8 cellular contexts compared by ENCODE assay signal in genomic region chr5:10354048-10354872, GRCh38. TPM values are rescaled to one million over a fixed set of nuclear protein-coding genes. Genes with fewer than 3 reads are reported as not detected.
DNase-seq lines count a peak whose midpoint lies in the region; ATAC-seq and TF ChIP-seq lines count a peak whose summit lies in the region.

No MANE protein-coding gene starts in this region.

- DNase-seq in BE2C, result peak; percentile 68
- peak; percentile 71 for DNase-seq in RKO (ENCODE audit: low spot score)
- DNase-seq in left cardiac atrium, result peak; percentile 38
- DNase-seq in retinal pigment epithelial cell (ENCODE audit: low read depth), result no peak
- DNase-seq in HPDE6-E6E7 (ENCODE audit: extremely low spot score), result no peak

- no peaks in the 10 kb centered on the region for H3K27me3 Mint-ChIP-seq in activated naive CD4-positive, alpha-beta T cell treated with anti-CD3 and anti-CD28 coated beads, Interleukin-2, amount 50 U/mL, for 24 hours

- H3K27ac Mint-ChIP-seq in activated naive CD4-positive, alpha-beta T cell treated with anti-CD3 and anti-CD28 coated beads, Interleukin-2, amount 50 U/mL, for 24 hours, result peak overlapping the region; percentile 99

- H3K4me1 Mint-ChIP-seq in activated naive CD4-positive, alpha-beta T cell treated with anti-CD3 and anti-CD28 coated beads, Interleukin-2, amount 50 U/mL, for 24 hours, result peaks cover 51% of the 10 kb centered on the region

- no peaks in the 10 kb centered on the region for H3K36me3 Mint-ChIP-seq in activated naive CD4-positive, alpha-beta T cell treated with anti-CD3 and anti-CD28 coated beads, Interleukin-2, amount 50 U/mL, for 24 hours

- no peaks in the 10 kb centered on the region for H3K27me3 ChIP-seq in BE2C

- ATAC-seq in GM19328 (IDR thresholded peaks at IDR 0.05; ENCODE audit: unreplicated experiment) (peak; percentile 13), HG03439 (IDR thresholded peaks at IDR 0.05; ENCODE audit: unreplicated experiment) (peak; percentile 24), left cardiac atrium (peak; percentile 3 to 5)

- peak overlapping the region; percentile 74 for H3K4me3 ChIP-seq in BE2C (ENCODE audit: low read depth, low read length)
- peak overlapping the region; percentile 87 for H3K4me3 ChIP-seq in retinal pigment epithelial cell (ENCODE audit: low read length)

- H3K9me3 Mint-ChIP-seq in activated naive CD4-positive, alpha-beta T cell treated with anti-CD3 and anti-CD28 coated beads, Interleukin-2, amount 50 U/mL, for 24 hours, result no peaks in the 10 kb centered on the region

- TF ChIP-seq CTCF in BE2C (IDR thresholded peaks at IDR 0.05; ENCODE audit: low read depth, low read length) (no peak), retinal pigment epithelial cell (conservative IDR thresholded peaks at IDR 0.05; ENCODE audit: low read depth, low read length) (no peak)

- intact Hi-C loops in left cardiac atrium (cut with DNase I), result no loop called here

- H3K4me3 Mint-ChIP-seq in activated naive CD4-positive, alpha-beta T cell treated with anti-CD3 and anti-CD28 coated beads, Interleukin-2, amount 50 U/mL, for 24 hours, result peak overlapping the region; percentile 97

- no peaks in the 10 kb centered on the region for H3K9me3 ChIP-seq in BE2C

- no peaks in the 10 kb centered on the region for H3K4me1 ChIP-seq in BE2C

- peaks cover 2% of the 10 kb centered on the region; the same call in 1 of the 2 replicates for H3K36me3 ChIP-seq in BE2C

RNA-seq across cellular contexts. Expression of gene MARCHF6, which starts 0.8 kb away (rescaled TPM):
- 87.7 TPM for polyA plus RNA-seq in BE2C (2012; ENCODE audit: insufficient read depth, insufficient read length, low read depth)
- total RNA-seq in left cardiac atrium, result 100 to 1,000 TPM; 140 to 160 TPM

RNA-seq across cellular contexts. Expression of gene CMBL, which starts 46.6 kb away (rescaled TPM):
- polyA plus RNA-seq in BE2C (2012; ENCODE audit: insufficient read depth, insufficient read length, low read depth), result 2.4 TPM
- total RNA-seq in left cardiac atrium, result 10 to 100 TPM; 23.9 to 39.5 TPM

Comparison
In these comparisons a context has a peak if more than half of its experiments do, and no peak if none do; other contexts are left out.
1. DNase-seq: peak in BE2C (single experiment), RKO (single experiment) and left cardiac atrium (single experiment); none in retinal pigment epithelial cell (single experiment) and HPDE6-E6E7 (single experiment).
2. Peak in every context shown above with its lines, with median percentiles within 50 percentile points of each other: ATAC-seq.